In the genomic region with DNA sequence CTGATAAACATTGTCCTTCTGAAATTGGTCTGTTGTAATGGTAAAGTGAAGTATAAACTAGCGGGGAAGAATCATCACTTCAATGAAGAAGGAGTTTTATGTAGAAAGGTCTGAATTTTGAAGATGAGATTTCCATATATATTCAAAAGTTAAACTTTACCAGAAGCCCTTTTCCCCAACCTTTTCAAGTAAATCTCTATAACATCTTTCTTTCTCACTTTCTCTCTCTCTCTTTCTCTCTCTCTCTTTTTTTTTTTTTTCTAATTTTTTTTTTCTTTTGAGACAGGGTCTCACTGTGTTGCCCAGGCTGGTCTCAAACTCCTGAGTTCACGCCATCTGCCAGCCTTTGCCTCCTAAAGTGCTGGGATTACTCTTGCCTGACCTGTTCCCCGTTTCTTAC, we compare ENCODE assay signal across 24 cellular contexts.
DNase-seq lines count a peak whose midpoint lies in the region; ATAC-seq and TF ChIP-seq lines count a peak whose summit lies in the region.
"Had no signal": no experiment of that assay in that cellular context is flagged by ENCODE, and none has a peak within 500 bp of the region (broad histone marks: within the 10 kb centered on the region; RNA-seq: fewer than 3 reads in every experiment).

No MANE protein-coding gene starts in this region.

- H3K4me1 Mint-ChIP-seq in activated T-cell treated with anti-CD3 and anti-CD28 coated beads, Interleukin-2, amount 50 U/mL, for 24 hours (ENCODE audit: low read depth), result peaks cover 6% of the 10 kb centered on the region
- no peaks in the 10 kb centered on the region for H3K4me1 Mint-ChIP-seq in GM23338
- no peaks in the 10 kb centered on the region for H3K4me1 Mint-ChIP-seq in endodermal cell

- TF ChIP-seq POLR2A in thyroid gland (IDR thresholded peaks at IDR 0.05), result no peak
- TF ChIP-seq POLR2A in ovary (IDR thresholded peaks at IDR 0.05), result no peak
- no peak for TF ChIP-seq POLR2A in upper lobe of left lung (IDR thresholded peaks at IDR 0.05)

- H3K4me3 ChIP-seq in GM23338 (no peak overlapping the region), endodermal cell (ENCODE audit: low read length) (no peak overlapping the region), thyroid gland (replicated peaks in 1 of 3) (no peak overlapping the region), ovary (no peak overlapping the region), upper lobe of left lung (no peak overlapping the region)
- H3K4me3 ChIP-seq: GM12878, PC-9 had no signal

- TF ChIP-seq CTCF in GM23338 (conservative IDR thresholded peaks at IDR 0.05; ENCODE audit: low read depth in 2 of 2), result no peak
- TF ChIP-seq CTCF in endodermal cell (conservative IDR thresholded peaks at IDR 0.05), result no peak
- no peak for TF ChIP-seq CTCF in thyroid gland (IDR thresholded peaks at IDR 0.05)
- no peak for TF ChIP-seq CTCF in ovary (IDR thresholded peaks at IDR 0.05)
- no peak for TF ChIP-seq CTCF in upper lobe of left lung (IDR thresholded peaks at IDR 0.05)

- H3K4me2 ChIP-seq in GM23338, result no peak overlapping the region
- H3K4me2 ChIP-seq: PC-9 had no signal

- H3K9me3 Mint-ChIP-seq in activated T-cell treated with anti-CD3 and anti-CD28 coated beads, Interleukin-2, amount 50 U/mL, for 24 hours, result no peaks in the 10 kb centered on the region
- H3K9me3 Mint-ChIP-seq in GM23338 (no peaks in the 10 kb centered on the region), endodermal cell (no peaks in the 10 kb centered on the region)

- H3K27me3 ChIP-seq in GM23338 (ENCODE audit: insufficient read depth) (no peaks in the 10 kb centered on the region), endodermal cell (ENCODE audit: control insufficient read depth, insufficient read depth, low read length, poor library complexity, severe bottlenecking) (no peaks in the 10 kb centered on the region), thyroid gland (no peaks in the 10 kb centered on the region), ovary (no peaks in the 10 kb centered on the region), upper lobe of left lung (no peaks in the 10 kb centered on the region)

- no peak overlapping the region for H2AFZ ChIP-seq in GM23338
- H2AFZ ChIP-seq: PC-9 had no signal

- intact Hi-C loops in thyroid gland (cut with DNase I), result no loop called here
- intact Hi-C loops in ovary (cut with DNase I), result no loop called here

- H3K36me3 ChIP-seq in GM23338 (ENCODE audit: insufficient read depth) (peaks cover 57% of the 10 kb centered on the region), endodermal cell (ENCODE audit: control insufficient read depth, insufficient read depth, low read length) (peaks cover 92% of the 10 kb centered on the region), thyroid gland (peaks cover 12 to 22% of the 10 kb centered on the region in 2 donors), ovary (no peaks in the 10 kb centered on the region), upper lobe of left lung (peaks cover 7 to 70% (median 42%) of the 10 kb centered on the region in 4 donors)

- 99 to 100% methylated on average over 2 of the region's 3 CpGs for WGBS in endodermal cell (ENCODE audit: insufficient coverage in 1 of 2, insufficient read length in 1 of 2), 2 experiments
- WGBS in thyroid gland, 2 donors, result 62 to 83% methylated on average over 3 of the region's 3 CpGs
- WGBS in ovary, 3 donors, result 61 to 62% (median 62%) methylated on average over 3 of the region's 3 CpGs
- 62 to 85% methylated on average over 3 of the region's 3 CpGs for WGBS in upper lobe of left lung, 2 donors

- H3K4me1 ChIP-seq in GM23338 (ENCODE audit: insufficient read depth), result no peaks in the 10 kb centered on the region
- no peaks in the 10 kb centered on the region for H3K4me1 ChIP-seq in endodermal cell (ENCODE audit: control insufficient read depth, insufficient read depth, low read length)
- peaks cover 3 to 11% of the 10 kb centered on the region in 2 donors for H3K4me1 ChIP-seq in thyroid gland
- H3K4me1 ChIP-seq in ovary (ENCODE audit: insufficient read depth), result no peaks in the 10 kb centered on the region
- H3K4me1 ChIP-seq in upper lobe of left lung, result no peaks in the 10 kb centered on the region

- peak overlapping the region; percentile 48 for H3K27ac Mint-ChIP-seq in activated T-cell treated with anti-CD3 and anti-CD28 coated beads, Interleukin-2, amount 50 U/mL, for 24 hours
- no peak overlapping the region for H3K27ac Mint-ChIP-seq in GM23338
- H3K27ac Mint-ChIP-seq in endodermal cell, result peak overlapping the region; percentile 20

- H4K20me1 ChIP-seq in GM23338 (replicated peaks; ENCODE audit: insufficient read depth), result peaks cover 47% of the 10 kb centered on the region

- H3K27me3 Mint-ChIP-seq in activated T-cell treated with anti-CD3 and anti-CD28 coated beads, Interleukin-2, amount 50 U/mL, for 24 hours, result no peaks in the 10 kb centered on the region
- peaks cover 4% of the 10 kb centered on the region for H3K27me3 Mint-ChIP-seq in GM23338 (ENCODE audit: insufficient read depth, low read depth, poor library complexity)
- H3K27me3 Mint-ChIP-seq in endodermal cell (ENCODE audit: insufficient read depth), result no peaks in the 10 kb centered on the region

- H3K9ac ChIP-seq in endodermal cell (ENCODE audit: extremely low read depth, low read length, poor library complexity, severe bottlenecking), result no peak overlapping the region

- H3K27ac ChIP-seq in GM23338 (ENCODE audit: low read depth), result peak overlapping the region; percentile 48; the same call in 1 of the 2 replicates
- no peak overlapping the region for H3K27ac ChIP-seq in endodermal cell (ENCODE audit: low read depth, low read length)
- peak overlapping the region in 2 of 3 donors; percentile 3 to 4 for H3K27ac ChIP-seq in thyroid gland
- no peak overlapping the region for H3K27ac ChIP-seq in ovary
- H3K27ac ChIP-seq in upper lobe of left lung, result no peak overlapping the region
- H3K27ac ChIP-seq: C4-2B, PC-9 had no signal

- H3K36me3 Mint-ChIP-seq in activated T-cell treated with anti-CD3 and anti-CD28 coated beads, Interleukin-2, amount 50 U/mL, for 24 hours (ENCODE audit: low read depth), result peaks cover 90% of the 10 kb centered on the region
- H3K36me3 Mint-ChIP-seq in GM23338 (ENCODE audit: low read depth) (peaks cover 90% of the 10 kb centered on the region), endodermal cell (ENCODE audit: low read depth) (peaks cover 77% of the 10 kb centered on the region)

- peaks cover 5% of the 10 kb centered on the region for H3F3A ChIP-seq in GM23338 (replicated peaks; ENCODE audit: low read depth)

- H3K79me2 ChIP-seq in GM23338 (replicated peaks; ENCODE audit: insufficient read depth), result peaks cover 97% of the 10 kb centered on the region

- TF ChIP-seq EP300 in ovary (IDR thresholded peaks at IDR 0.05) (no peak), upper lobe of left lung (IDR thresholded peaks at IDR 0.05) (no peak)

- no peak for ATAC-seq in GM23338
- no peak for ATAC-seq in upper lobe of left lung (ENCODE audit: low FRiP score in 2 of 2)
- ATAC-seq: GM12878 had no signal

- DNase-seq in activated T-cell treated with anti-CD3 and anti-CD28 coated beads, Interleukin-2, amount 50 U/mL, for 24 hours, result no peak
- no peak for DNase-seq in activated T-cell treated with anti-CD3 and anti-CD28 coated beads for 4 hours
- no peak for DNase-seq in GM23338 (ENCODE audit: low spot score)
- no peak for DNase-seq in endodermal cell
- no peak for DNase-seq in thyroid gland
- no peak for DNase-seq in ovary
- DNase-seq in upper lobe of left lung, result no peak
- DNase-seq: COR-L47, DMS 273 treated with DMSO at 0.1 percent for 48 hours, DND-41, GOT3, HCEC 1CT, KG1, NCI-H1092, NCI-H1436, NCI-H1930, NCI-H2227 treated with DMSO at 0.1 percent for 48 hours, NCI-H510A, NCI-H748 treated with DMSO at 0.1 percent for 48 hours, PC-9, RPMI8226, SHP77 had no signal

- no peak overlapping the region for H3K4me3 Mint-ChIP-seq in activated T-cell treated with anti-CD3 and anti-CD28 coated beads, Interleukin-2, amount 50 U/mL, for 24 hours
- no peak overlapping the region for H3K4me3 Mint-ChIP-seq in GM23338
- no peak overlapping the region for H3K4me3 Mint-ChIP-seq in endodermal cell

- H3K9me2 ChIP-seq in GM23338 (ENCODE audit: insufficient read depth), result no peaks in the 10 kb centered on the region

- H3K9me3 ChIP-seq in endodermal cell (ENCODE audit: control insufficient read depth, low read length), result no peaks in the 10 kb centered on the region
- H3K9me3 ChIP-seq in thyroid gland, result no peaks in the 10 kb centered on the region
- no peaks in the 10 kb centered on the region for H3K9me3 ChIP-seq in ovary
- no peaks in the 10 kb centered on the region for H3K9me3 ChIP-seq in upper lobe of left lung

TF ChIP-seq in GM23338, 12 proteins besides CTCF, POLR2A, EP300 and RAD21 (continues in another document):
- no peak for TF ChIP-seq EZH2 (IDR thresholded peaks at IDR 0.05; ENCODE audit: low read depth, unreplicated experiment)

Comparison
In these comparisons a context has a peak if more than half of its experiments do, and no peak if none do; other contexts are left out.
1. H3K27ac ChIP-seq: peak in GM23338 (single experiment) and thyroid gland (2 of 3); none in endodermal cell (single experiment), ovary (0 of 2) and upper lobe of left lung (0 of 4).